In the genomic region with DNA sequence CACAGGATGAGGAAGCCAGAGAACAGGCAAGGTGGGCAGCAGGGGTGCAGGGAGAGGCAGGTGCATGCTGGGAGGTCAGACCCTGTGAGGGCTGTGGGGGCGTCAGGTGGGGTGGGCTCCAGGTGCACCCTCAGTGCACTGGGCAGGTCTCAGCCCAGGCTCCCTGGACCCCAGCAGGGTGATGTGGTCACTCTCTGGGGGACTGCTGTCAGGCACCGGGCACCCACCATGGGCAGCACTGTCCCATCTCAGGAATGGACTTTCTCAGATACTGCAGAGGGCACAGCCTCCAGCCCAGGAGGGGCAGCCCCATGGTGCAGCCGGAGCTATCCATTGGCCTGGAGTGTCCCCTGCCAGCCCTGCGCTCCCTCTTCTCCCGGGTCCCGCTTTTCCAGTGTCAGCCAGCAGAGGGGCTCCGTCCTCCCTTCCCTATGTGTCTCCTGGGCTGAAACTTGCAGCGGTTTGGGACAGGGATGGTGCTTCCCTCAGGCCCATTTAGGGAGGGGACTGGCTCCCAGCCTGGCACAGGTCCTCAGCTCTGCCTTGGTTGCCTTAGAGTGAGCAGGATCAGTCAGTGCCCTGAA, we compare ENCODE assay signal across 6 cellular contexts.
DNase-seq lines count a peak whose midpoint lies in the region; ATAC-seq, FAIRE-seq and TF ChIP-seq lines count a peak whose summit lies in the region.
"Not testable (repeated sequence)": the region's sequence is repeated elsewhere in the genome, so short reads cannot be mapped to it uniquely, and the experiment has no call there.

No MANE protein-coding gene starts in this region.

- POLR2A ChIA-PET in AG04450 (lab: Yijun Ruan, JAX), result interaction anchor here (0.6 kb wide), 1 partner anchor 415 kb away, joined by 5 read pairs; no protein-coding TSS in a partner anchor
- POLR2A ChIA-PET in HCT116 (lab: Charles Lee); H1 (lab: Charles Lee; ENCODE audit: partially characterized antibody): not testable (repeated sequence)

- H3K18ac ChIP-seq in H1 (ENCODE audit: extremely low read depth, low read length), result not testable (repeated sequence)

- peak; percentile 20; the same call in 1 of the 2 replicates for TF ChIP-seq CTCF in AG04450 (IDR thresholded peaks at IDR 0.05; ENCODE audit: low read depth, low read length)
- 0 out of 6 replicates have a peak, but pooled peaks of 1 of the 3 experiments have one; percentile 14 for TF ChIP-seq CTCF in HCT116 (IDR thresholded peaks at IDR 0.05 in 2 of 3, conservative IDR thresholded peaks at IDR 0.05 in 1 of 3; ENCODE audit: borderline replicate concordance in 1 of 3, insufficient read depth in 1 of 3, low read depth in 2 of 3, low read length in 2 of 3)
- TF ChIP-seq CTCF in brain microvascular endothelial cell (IDR thresholded peaks at IDR 0.05; ENCODE audit: low read depth, low read length, missing control alignments), result peak; percentile 27
- TF ChIP-seq CTCF in H1 (IDR thresholded peaks at IDR 0.05; ENCODE audit: control extremely low read depth in 1 of 3, insufficient read depth in 1 of 3, low read depth in 1 of 3, low read length in 3 of 3), result peak in 2 of 3 experiments; percentile 25 to 26; a peak in 2 of 4 replicates
- not testable (repeated sequence) for TF ChIP-seq CTCF in osteoblast (IDR thresholded peaks at IDR 0.05; ENCODE audit: extremely low read depth, low read depth, low read length)

- not testable (repeated sequence) for H2AFZ ChIP-seq in HCT116 (ENCODE audit: low read depth, low read length, poor library complexity, severe bottlenecking); H1 (ENCODE audit: low read length); osteoblast (ENCODE audit: low read length)

- H3K79me1 ChIP-seq in H1 (ENCODE audit: low read depth, low read length), result not testable (repeated sequence)

- not testable (repeated sequence) for H2BK120ac ChIP-seq in H1 (replicated peaks; ENCODE audit: low read depth, low read length)

- H4K8ac ChIP-seq in H1 (ENCODE audit: extremely low read depth, insufficient read depth, low read length), result not testable (repeated sequence)

- not testable (repeated sequence) for H3K23ac ChIP-seq in H1 (ENCODE audit: insufficient read length)

- not testable (repeated sequence) for H4K5ac ChIP-seq in H1 (ENCODE audit: insufficient read length, low read depth, low read length)

- intact Hi-C loops in HCT116 (cut with micrococcal nuclease), result not testable (repeated sequence)

- H2BK20ac ChIP-seq in H1 (ENCODE audit: low read length), result not testable (repeated sequence)

- not testable (repeated sequence) for H3K4me1 ChIP-seq in HCT116 (ENCODE audit: control insufficient read depth in 1 of 2, insufficient read depth in 2 of 2, low read length in 2 of 2); H1 (replicated peaks in 1 of 4; ENCODE audit: control insufficient read depth in 3 of 4, insufficient read depth in 4 of 4, low read length in 3 of 4); osteoblast (ENCODE audit: insufficient read depth, low read length)

- not testable (repeated sequence) for DNase-seq in AG04450 (ENCODE audit: low read depth, low spot score); HCT116 (ENCODE audit: low read depth, low spot score); brain microvascular endothelial cell
- DNase-seq in H1 (ENCODE audit: low read depth in 1 of 2, low spot score in 2 of 2) (peak in 1 of 2 experiments; percentile 57), iPS-NIHi7 (ENCODE audit: extremely low spot score) (peak; percentile 32), osteoblast (ENCODE audit: insufficient read length, low spot score, missing footprints) (peak; percentile 27)

- TF ChIP-seq RAD21 in HCT116 (IDR thresholded peaks at IDR 0.05; ENCODE audit: low read depth), result not testable (repeated sequence)
- peak in 1 of 2 experiments; percentile 5; a peak in 1 of 4 replicates for TF ChIP-seq RAD21 in H1 (IDR thresholded peaks at IDR 0.05 in 1 of 2, conservative IDR thresholded peaks at IDR 0.05 in 1 of 2; ENCODE audit: low read depth in 2 of 2, low read length in 2 of 2)

- not testable (repeated sequence) for H3K14ac ChIP-seq in H1 (ENCODE audit: insufficient read length)

- RAD21 ChIA-PET in HCT116 (lab: Charles Lee; ENCODE audit: low non-redundant PET in 1 of 2, low total read pairs in 2 of 2, uncharacterized antibody in 2 of 2, unreplicated experiment in 2 of 2), result not testable (repeated sequence)

- not testable (repeated sequence) for TF ChIP-seq POLR2A in HCT116 (IDR thresholded peaks at IDR 0.05; ENCODE audit: borderline replicate concordance, extremely low read depth, insufficient read depth, insufficient read length); H1 (IDR thresholded peaks at IDR 0.05; ENCODE audit: control extremely low read depth in 1 of 2, low read depth in 2 of 2, low read length in 2 of 2)

- H3K56ac ChIP-seq in H1 (replicated peaks; ENCODE audit: insufficient read length, low read depth, low read length), result not testable (repeated sequence)

- peak; percentile 60 for ATAC-seq in HCT116

- not testable (repeated sequence) for H2BK15ac ChIP-seq in H1 (ENCODE audit: low read length)

- H2BK5ac ChIP-seq in H1 (ENCODE audit: low read depth, low read length), result not testable (repeated sequence)

- not testable (repeated sequence) for H3K36me3 ChIP-seq in HCT116 (ENCODE audit: control insufficient read depth in 1 of 2, insufficient read depth in 2 of 2, low read length in 2 of 2); brain microvascular endothelial cell (replicated peaks); H1 (ENCODE audit: control insufficient read depth in 2 of 4, insufficient read depth in 4 of 4, low read length in 3 of 4); osteoblast (ENCODE audit: insufficient read depth, low read length)

- H3K4me3 ChIP-seq in AG04450 (ENCODE audit: low read depth, low read length); HCT116 (replicated peaks in 1 of 2; ENCODE audit: low read depth in 1 of 2, low read length in 2 of 2); brain microvascular endothelial cell (ENCODE audit: low read depth, low read length); H1 (ENCODE audit: extremely low read depth in 1 of 4, insufficient read depth in 2 of 4, low read depth in 3 of 4, low read length in 4 of 4); osteoblast (ENCODE audit: insufficient read depth, low read length): not testable (repeated sequence)

- not testable (repeated sequence) for H3K79me2 ChIP-seq in HCT116 (ENCODE audit: insufficient read depth, low read length); H1 (ENCODE audit: control insufficient read depth in 1 of 2, insufficient read depth in 2 of 2, low read length in 2 of 2); osteoblast (ENCODE audit: insufficient read depth, low read length)

- CTCF ChIA-PET in AG04450 (lab: Charles Lee); HCT116 (lab: Charles Lee): not testable (repeated sequence)
- CTCF ChIA-PET in H1 (lab: Charles Lee; ENCODE audit: partially characterized antibody), result interaction anchor here (1.0 kb wide), 1 partner anchor 30 kb away, joined by 4 read pairs; no protein-coding TSS in a partner anchor

- H3K23me2 ChIP-seq in H1 (ENCODE audit: low read depth, low read length), result not testable (repeated sequence)

- not testable (repeated sequence) for H3K27me3 ChIP-seq in AG04450 (ENCODE audit: control insufficient read depth, insufficient read depth, low read length); HCT116 (ENCODE audit: insufficient read depth, low read length); brain microvascular endothelial cell (replicated peaks); H1 (replicated peaks in 1 of 4; ENCODE audit: control insufficient read depth in 3 of 4, extremely low read depth in 1 of 4, insufficient read depth in 3 of 4, low read length in 3 of 4); osteoblast (ENCODE audit: insufficient read depth, low read length)

- 92% methylated on average over 7 of the region's 8 CpGs; no CpG with 5 or more reads in 1 of the 2 experiments for WGBS in H1 (ENCODE audit: extremely low coverage in 1 of 2, insufficient coverage in 1 of 2, insufficient read length in 1 of 2, insufficient replicate concordance in 2 of 2, low coverage in 1 of 2, low lambda C conversion rate in 2 of 2, missing lambda C conversion rate in 1 of 2), 2 experiments

- H3K4ac ChIP-seq in H1 (replicated peaks; ENCODE audit: insufficient read length, low read depth, low read length), result not testable (repeated sequence)

- in situ Hi-C loops in brain microvascular endothelial cell (cut with HindIII; ENCODE audit: low pct_ligation_motif_present, low sequenced_read_pairs), result not testable (repeated sequence)

- not testable (repeated sequence) for H3K27ac ChIP-seq in AG04450 (ENCODE audit: low read depth, low read length); HCT116 (ENCODE audit: low read depth, low read length); brain microvascular endothelial cell; H1 (ENCODE audit: low read depth, low read length); osteoblast (ENCODE audit: low read depth, low read length)

- not testable (repeated sequence) for BruUV-seq in HCT116 (replicated peaks; lab: Mats Ljungman, UMichigan)

- not testable (repeated sequence) for H2AK5ac ChIP-seq in H1 (ENCODE audit: low read depth, low read length)

- FAIRE-seq in H1 (lab: Jason Lieb, UNC), result not testable (repeated sequence)

- not testable (repeated sequence) for H4K91ac ChIP-seq in H1 (replicated peaks; ENCODE audit: insufficient read length, low read length)

- H3K9ac ChIP-seq in HCT116 (ENCODE audit: low read length); H1 (replicated peaks in 1 of 4; ENCODE audit: extremely low read depth in 1 of 4, low read depth in 3 of 4, low read length in 3 of 4): not testable (repeated sequence)

- H3K9me2 ChIP-seq in HCT116 (ENCODE audit: insufficient read depth), result not testable (repeated sequence)

- not testable (repeated sequence) for H3K4me2 ChIP-seq in HCT116 (ENCODE audit: low read length); H1 (ENCODE audit: insufficient read depth in 1 of 2, low read depth in 2 of 2, low read length in 2 of 2); osteoblast (ENCODE audit: insufficient read depth, low read length)

- TF ChIP-seq EP300 in H1 (IDR thresholded peaks at IDR 0.05; ENCODE audit: borderline replicate concordance in 1 of 2, low read depth in 2 of 2, low read length in 2 of 2), result not testable (repeated sequence)

- not testable (repeated sequence) for H4K20me1 ChIP-seq in HCT116 (ENCODE audit: insufficient read depth); H1 (replicated peaks in 1 of 2; ENCODE audit: control insufficient read depth in 1 of 2, insufficient read depth in 2 of 2, low read length in 2 of 2); osteoblast (ENCODE audit: insufficient read depth, low read length)

- H3K9me3 ChIP-seq in AG04450 (ENCODE audit: control insufficient read depth, insufficient read depth, low read length); HCT116 (ENCODE audit: control insufficient read depth in 1 of 2, insufficient read depth in 1 of 2, low read depth in 1 of 2, low read length in 2 of 2); H1 (ENCODE audit: insufficient read depth in 2 of 2, low read depth in 1 of 2, low read length in 1 of 2); osteoblast (ENCODE audit: low read depth, low read length): not testable (repeated sequence)

- not testable (repeated sequence) for H2BK12ac ChIP-seq in H1 (ENCODE audit: low read depth, low read length)
